8 cellular contexts compared by ENCODE assay signal in the genomic region with DNA sequence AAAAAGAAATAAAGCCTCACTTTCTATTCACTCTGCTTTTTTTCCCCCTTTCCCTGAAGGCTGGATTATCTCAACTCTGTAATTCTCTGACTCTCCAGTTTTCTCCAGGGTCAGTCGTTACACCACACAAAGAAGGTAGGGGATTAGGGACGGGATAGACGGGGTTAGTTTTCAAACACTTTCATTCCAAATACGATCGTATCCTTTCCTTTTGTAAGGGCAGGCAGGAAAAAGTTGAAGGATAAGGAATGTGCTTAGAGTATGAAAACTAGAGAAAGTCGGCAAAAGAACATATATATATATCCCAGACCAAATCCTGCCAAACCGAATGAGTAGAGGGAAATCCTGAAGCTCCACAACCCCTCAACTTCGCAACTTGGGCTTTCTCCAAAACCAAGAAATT. TPM values are rescaled to one million over a fixed set of nuclear protein-coding genes. Genes with fewer than 3 reads are reported as not detected.
A peak's percentile ranks its signal among the peaks of the same experiment; 100 is the strongest.
DNase-seq lines count a peak whose midpoint lies in the region; ATAC-seq, FAIRE-seq and TF ChIP-seq lines count a peak whose summit lies in the region.

No MANE protein-coding gene starts in this region.

- no peak for DNase-seq in AG09309 (ENCODE audit: low read depth)
- no peak for DNase-seq in LNCaP clone FGC (ENCODE audit: low read depth)
- no peak for DNase-seq in choroid plexus epithelial cell (ENCODE audit: low read depth)
- DNase-seq in natural killer cell: no peak
- DNase-seq in SHP77 treated with DMSO at 0.1 percent for 48 hours (lab: John Stamatoyannopoulos, UW): no peak
- DNase-seq in H54 (ENCODE audit: insufficient read length, low spot score): no peak
- no peak for DNase-seq in frontal cortex (ENCODE audit: low spot score in 2 of 2)
- no peak for DNase-seq in NCI-H526 treated with DMSO at 0.1 percent for 48 hours (lab: John Stamatoyannopoulos, UW)

- H3K9me3 Mint-ChIP-seq in natural killer cell: no peaks in the 10 kb centered on the region

- H3K36me3 Mint-ChIP-seq in natural killer cell: peaks cover 18% of the 10 kb centered on the region

- no peak for TF ChIP-seq POLR2A in H54 (IDR thresholded peaks at IDR 0.05; ENCODE audit: low read depth, low read length)

- FAIRE-seq in H54 (lab: Jason Lieb, UNC) (no peak), frontal cortex (lab: Jason Lieb, UNC) (no peak)

- intact Hi-C loops in natural killer cell (cut with micrococcal nuclease): loop anchor here (2.0 to 5.0 kb wide), 2 partner anchors 190 to 389 kb away; partner anchors contain the start of gene CNPY2

- H3K4me1 Mint-ChIP-seq in natural killer cell: peaks cover 52 to 68% of the 10 kb centered on the region in 2 donors

- no peak for ATAC-seq in natural killer cell

- H3K4me3 Mint-ChIP-seq in natural killer cell: peak overlapping the region; percentile 97

- H3K27ac Mint-ChIP-seq in natural killer cell: peak overlapping the region; percentile 88 to 93

- H3K4me3 ChIP-seq in AG09309 (ENCODE audit: control insufficient read depth, low read depth, low read length): peak overlapping the region; percentile 42
- peak overlapping the region; percentile 49 for H3K4me3 ChIP-seq in LNCaP clone FGC (ENCODE audit: low read depth, low read length)
- H3K4me3 ChIP-seq in choroid plexus epithelial cell (ENCODE audit: low read depth, low read length): peak overlapping the region; percentile 51

- H3K27me3 Mint-ChIP-seq in natural killer cell (ENCODE audit: low read depth in 2 of 2): no peaks in the 10 kb centered on the region

- TF ChIP-seq CTCF in AG09309 (IDR thresholded peaks at IDR 0.05; ENCODE audit: control insufficient read depth, insufficient read depth, low read depth, low read length, missing control alignments) (no peak), LNCaP clone FGC (IDR thresholded peaks at IDR 0.05; ENCODE audit: control insufficient read depth, extremely low read depth, insufficient read depth) (no peak), choroid plexus epithelial cell (conservative IDR thresholded peaks at IDR 0.05; ENCODE audit: low read depth, low read length) (no peak), natural killer cell (IDR thresholded peaks at IDR 0.05) (no peak)

RNA-seq across cellular contexts. Expression of gene ESYT1, which starts 0.6 kb away (rescaled TPM):
- 100 to 1,000 TPM; 198 to 215 (median 199) TPM for total RNA-seq in natural killer cell
- total RNA-seq in frontal cortex: 26.5 TPM

RNA-seq across cellular contexts. Expression of gene ZC3H10, which starts 9.4 kb away (rescaled TPM):
- total RNA-seq in natural killer cell (10 to 100 TPM; 12.0 to 24.3 (median 16.2) TPM), frontal cortex (8.2 TPM)

RNA-seq across cellular contexts. Expression of gene RPL41, which starts 11.1 kb away (rescaled TPM):
- 1,000 to 10,000 TPM; 2,342 to 3,083 (median 3,009) TPM for total RNA-seq in natural killer cell
- total RNA-seq in frontal cortex: 1,399 TPM

RNA-seq across cellular contexts. Expression of gene PA2G4, which starts 23.1 kb away (rescaled TPM):
- 10 to 100 TPM; 78.5 to 86.4 (median 79.7) TPM for total RNA-seq in natural killer cell
- 74.6 TPM for total RNA-seq in frontal cortex

RNA-seq across cellular contexts. Expression of gene MYL6B, which starts 24.9 kb away (rescaled TPM):
- total RNA-seq in natural killer cell: 1 to 10 TPM; 6.7 to 8.9 (median 7.4) TPM
- total RNA-seq in frontal cortex: 123 TPM
